In the genomic region with DNA sequence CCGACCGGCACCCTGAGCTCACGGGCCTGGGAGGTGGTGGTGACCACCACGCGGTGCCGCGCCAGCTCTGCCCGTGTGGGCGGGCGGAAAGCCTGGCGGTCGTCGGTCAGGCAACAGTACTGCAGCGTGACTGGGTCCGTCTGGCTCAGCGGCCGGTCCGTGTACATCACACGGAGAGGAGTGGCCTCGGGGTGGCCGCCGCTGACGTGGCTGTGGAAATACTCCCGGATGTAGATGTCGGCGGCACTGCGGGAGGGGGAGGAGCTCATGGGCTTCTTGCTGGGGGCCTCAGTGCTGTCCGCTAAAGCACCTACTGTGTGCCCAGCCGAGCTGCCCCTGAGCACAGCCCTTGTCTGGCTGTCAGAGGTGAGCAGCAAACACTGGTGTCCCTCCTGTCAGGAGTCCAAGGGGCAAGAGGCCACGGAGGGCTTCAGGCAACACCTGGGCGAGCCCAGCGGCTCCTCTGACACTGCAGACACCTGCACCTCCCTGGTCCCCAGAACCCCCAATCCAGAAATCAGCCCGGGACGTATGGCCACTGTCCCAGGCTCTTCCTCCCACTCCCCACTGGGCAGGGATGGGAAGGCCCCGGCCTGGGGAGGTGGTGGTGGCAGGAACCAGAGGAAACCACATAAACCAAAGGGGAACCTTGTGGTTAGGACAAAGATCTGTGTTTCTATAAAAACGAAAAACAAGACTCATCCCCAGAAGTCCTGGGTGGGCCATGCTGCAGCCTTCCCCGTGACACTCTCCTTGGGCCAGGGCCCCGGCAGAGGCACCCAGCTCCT, we compare ENCODE assay signal across 1 cellular context.
TF ChIP-seq lines count a peak whose summit lies in the region.

No MANE protein-coding gene starts in this region.

TF ChIP-seq in GM12878, 131 proteins besides CTCF, POLR2A, EP300 and RAD21 (continued from another document):
- TF ChIP-seq, protein P1, sequence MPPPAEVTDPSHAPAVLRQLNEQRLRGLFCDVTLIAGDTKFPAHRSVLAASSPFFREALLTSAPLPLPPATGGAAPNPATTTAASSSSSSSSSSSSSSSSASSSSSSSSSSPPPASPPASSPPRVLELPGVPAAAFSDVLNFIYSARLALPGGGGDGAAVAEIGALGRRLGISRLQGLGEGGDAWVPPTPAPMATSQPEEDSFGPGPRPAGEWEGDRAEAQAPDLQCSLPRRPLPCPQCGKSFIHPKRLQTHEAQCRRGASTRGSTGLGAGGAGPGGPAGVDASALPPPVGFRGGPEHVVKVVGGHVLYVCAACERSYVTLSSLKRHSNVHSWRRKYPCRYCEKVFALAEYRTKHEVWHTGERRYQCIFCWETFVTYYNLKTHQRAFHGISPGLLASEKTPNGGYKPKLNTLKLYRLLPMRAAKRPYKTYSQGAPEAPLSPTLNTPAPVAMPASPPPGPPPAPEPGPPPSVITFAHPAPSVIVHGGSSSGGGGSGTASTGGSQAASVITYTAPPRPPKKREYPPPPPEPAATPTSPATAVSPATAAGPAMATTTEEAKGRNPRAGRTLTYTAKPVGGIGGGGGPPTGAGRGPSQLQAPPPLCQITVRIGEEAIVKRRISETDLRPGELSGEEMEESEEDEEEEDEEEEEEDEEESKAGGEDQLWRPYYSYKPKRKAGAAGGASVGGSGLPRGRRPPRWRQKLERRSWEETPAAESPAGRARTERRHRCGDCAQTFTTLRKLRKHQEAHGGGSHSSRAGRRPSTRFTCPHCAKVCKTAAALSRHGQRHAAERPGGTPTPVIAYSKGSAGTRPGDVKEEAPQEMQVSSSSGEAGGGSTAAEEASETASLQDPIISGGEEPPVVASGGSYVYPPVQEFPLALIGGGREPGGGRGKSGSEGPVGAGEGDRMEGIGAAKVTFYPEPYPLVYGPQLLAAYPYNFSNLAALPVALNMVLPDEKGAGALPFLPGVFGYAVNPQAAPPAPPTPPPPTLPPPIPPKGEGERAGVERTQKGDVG (CRISPR knock-in tag; IDR thresholded peaks at IDR 0.05) = 0 out of 2 replicates have a peak, but pooled peaks have one; percentile 4
- TF ChIP-seq HCFC1 (IDR thresholded peaks at IDR 0.05; ENCODE audit: low read length) (no peak), TCF3 (IDR thresholded peaks at IDR 0.05; ENCODE audit: borderline replicate concordance, insufficient read depth, low read depth, low read length) (peak; percentile 55; the same call in 1 of the 2 replicates), ZNF24 (IDR thresholded peaks at IDR 0.05) (no peak), TBL1XR1 (IDR thresholded peaks at IDR 0.05; ENCODE audit: low read depth, low read length) (peak; percentile 88), BACH1 (IDR thresholded peaks at IDR 0.05; ENCODE audit: borderline replicate concordance) (no peak; the same call in 1 of the 2 replicates), ETV6 (conservative IDR thresholded peaks at IDR 0.05 in 1 of 2, IDR thresholded peaks at IDR 0.05 in 1 of 2; ENCODE audit: borderline replicate concordance in 1 of 2, low read depth in 1 of 2) (peak in 1 of 2 experiments; percentile 66; a peak in 2 of 4 replicates), SIN3A (IDR thresholded peaks at IDR 0.05; ENCODE audit: low read depth, low read length) (no peak), SREBF2 (IDR thresholded peaks at IDR 0.05; ENCODE audit: low read length) (no peak), CREB1 (IDR thresholded peaks at IDR 0.05; ENCODE audit: low read depth) (peak; percentile 60; the same call in 1 of the 2 replicates), NFYA (IDR thresholded peaks at IDR 0.05; ENCODE audit: borderline replicate concordance, low read depth, low read length) (no peak), WRNIP1 (IDR thresholded peaks at IDR 0.05; ENCODE audit: borderline replicate concordance, low read depth, low read length) (no peak), PML (IDR thresholded peaks at IDR 0.05; ENCODE audit: low read length) (no peak), STAT3 (IDR thresholded peaks at IDR 0.05; ENCODE audit: low read depth, low read length) (no peak), NFXL1 (IDR thresholded peaks at IDR 0.05; ENCODE audit: borderline replicate concordance) (no peak), ATF7 (IDR thresholded peaks at IDR 0.05; ENCODE audit: low read depth) (0 out of 2 replicates have a peak, but pooled peaks have one; percentile 31), MXI1 (IDR thresholded peaks at IDR 0.05; ENCODE audit: low read depth, low read length) (peak; percentile 48; the same call in 1 of the 2 replicates), ASH2L (IDR thresholded peaks at IDR 0.05; ENCODE audit: borderline replicate concordance, low read depth) (no peak), MEF2A (IDR thresholded peaks at IDR 0.05; ENCODE audit: insufficient read depth, low read depth, low read length) (peak; percentile 71; the same call in 1 of the 2 replicates), ZSCAN29 (IDR thresholded peaks at IDR 0.05) (no peak), TARDBP (IDR thresholded peaks at IDR 0.05; ENCODE audit: borderline replicate concordance) (no peak), EGR1 (IDR thresholded peaks at IDR 0.05; ENCODE audit: borderline replicate concordance in 1 of 2, low read depth in 2 of 2, low read length in 2 of 2) (peak in 1 of 2 experiments; percentile 69; a peak in 2 of 3 replicates), SMARCA5 (IDR thresholded peaks at IDR 0.05) (no peak), JUNB (IDR thresholded peaks at IDR 0.05) (peak; percentile 54; the same call in 1 of the 2 replicates), HDGF (IDR thresholded peaks at IDR 0.05) (no peak), SREBF1 (IDR thresholded peaks at IDR 0.05; ENCODE audit: low read length) (no peak), NR2C1 (IDR thresholded peaks at IDR 0.05) (no peak), IRF4 (IDR thresholded peaks at IDR 0.05; ENCODE audit: low read depth, low read length) (0 out of 2 replicates have a peak, but pooled peaks have one; percentile 16), ZNF217 (IDR thresholded peaks at IDR 0.05) (no peak; the same call in 1 of the 2 replicates), CBFB (IDR thresholded peaks at IDR 0.05; ENCODE audit: low read depth) (peak; percentile 99), ZNF384 (IDR thresholded peaks at IDR 0.05; ENCODE audit: borderline replicate concordance, low read depth, low read length) (no peak), RELA (IDR thresholded peaks at IDR 0.05; ENCODE audit: borderline replicate concordance, partially characterized antibody) (no peak)
- TF ChIP-seq, protein P2, sequence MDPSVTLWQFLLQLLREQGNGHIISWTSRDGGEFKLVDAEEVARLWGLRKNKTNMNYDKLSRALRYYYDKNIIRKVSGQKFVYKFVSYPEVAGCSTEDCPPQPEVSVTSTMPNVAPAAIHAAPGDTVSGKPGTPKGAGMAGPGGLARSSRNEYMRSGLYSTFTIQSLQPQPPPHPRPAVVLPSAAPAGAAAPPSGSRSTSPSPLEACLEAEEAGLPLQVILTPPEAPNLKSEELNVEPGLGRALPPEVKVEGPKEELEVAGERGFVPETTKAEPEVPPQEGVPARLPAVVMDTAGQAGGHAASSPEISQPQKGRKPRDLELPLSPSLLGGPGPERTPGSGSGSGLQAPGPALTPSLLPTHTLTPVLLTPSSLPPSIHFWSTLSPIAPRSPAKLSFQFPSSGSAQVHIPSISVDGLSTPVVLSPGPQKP (IDR thresholded peaks at IDR 0.05; ENCODE audit: low read depth, low read length) = no peak
- TF ChIP-seq, protein P3, sequence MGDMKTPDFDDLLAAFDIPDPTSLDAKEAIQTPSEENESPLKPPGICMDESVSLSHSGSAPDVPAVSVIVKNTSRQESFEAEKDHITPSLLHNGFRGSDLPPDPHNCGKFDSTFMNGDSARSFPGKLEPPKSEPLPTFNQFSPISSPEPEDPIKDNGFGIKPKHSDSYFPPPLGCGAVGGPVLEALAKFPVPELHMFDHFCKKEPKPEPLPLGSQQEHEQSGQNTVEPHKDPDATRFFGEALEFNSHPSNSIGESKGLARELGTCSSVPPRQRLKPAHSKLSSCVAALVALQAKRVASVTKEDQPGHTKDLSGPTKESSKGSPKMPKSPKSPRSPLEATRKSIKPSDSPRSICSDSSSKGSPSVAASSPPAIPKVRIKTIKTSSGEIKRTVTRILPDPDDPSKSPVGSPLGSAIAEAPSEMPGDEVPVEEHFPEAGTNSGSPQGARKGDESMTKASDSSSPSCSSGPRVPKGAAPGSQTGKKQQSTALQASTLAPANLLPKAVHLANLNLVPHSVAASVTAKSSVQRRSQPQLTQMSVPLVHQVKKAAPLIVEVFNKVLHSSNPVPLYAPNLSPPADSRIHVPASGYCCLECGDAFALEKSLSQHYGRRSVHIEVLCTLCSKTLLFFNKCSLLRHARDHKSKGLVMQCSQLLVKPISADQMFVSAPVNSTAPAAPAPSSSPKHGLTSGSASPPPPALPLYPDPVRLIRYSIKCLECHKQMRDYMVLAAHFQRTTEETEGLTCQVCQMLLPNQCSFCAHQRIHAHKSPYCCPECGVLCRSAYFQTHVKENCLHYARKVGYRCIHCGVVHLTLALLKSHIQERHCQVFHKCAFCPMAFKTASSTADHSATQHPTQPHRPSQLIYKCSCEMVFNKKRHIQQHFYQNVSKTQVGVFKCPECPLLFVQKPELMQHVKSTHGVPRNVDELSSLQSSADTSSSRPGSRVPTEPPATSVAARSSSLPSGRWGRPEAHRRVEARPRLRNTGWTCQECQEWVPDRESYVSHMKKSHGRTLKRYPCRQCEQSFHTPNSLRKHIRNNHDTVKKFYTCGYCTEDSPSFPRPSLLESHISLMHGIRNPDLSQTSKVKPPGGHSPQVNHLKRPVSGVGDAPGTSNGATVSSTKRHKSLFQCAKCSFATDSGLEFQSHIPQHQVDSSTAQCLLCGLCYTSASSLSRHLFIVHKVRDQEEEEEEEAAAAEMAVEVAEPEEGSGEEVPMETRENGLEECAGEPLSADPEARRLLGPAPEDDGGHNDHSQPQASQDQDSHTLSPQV (IDR thresholded peaks at IDR 0.05) = no peak
- TF ChIP-seq, protein P4, sequence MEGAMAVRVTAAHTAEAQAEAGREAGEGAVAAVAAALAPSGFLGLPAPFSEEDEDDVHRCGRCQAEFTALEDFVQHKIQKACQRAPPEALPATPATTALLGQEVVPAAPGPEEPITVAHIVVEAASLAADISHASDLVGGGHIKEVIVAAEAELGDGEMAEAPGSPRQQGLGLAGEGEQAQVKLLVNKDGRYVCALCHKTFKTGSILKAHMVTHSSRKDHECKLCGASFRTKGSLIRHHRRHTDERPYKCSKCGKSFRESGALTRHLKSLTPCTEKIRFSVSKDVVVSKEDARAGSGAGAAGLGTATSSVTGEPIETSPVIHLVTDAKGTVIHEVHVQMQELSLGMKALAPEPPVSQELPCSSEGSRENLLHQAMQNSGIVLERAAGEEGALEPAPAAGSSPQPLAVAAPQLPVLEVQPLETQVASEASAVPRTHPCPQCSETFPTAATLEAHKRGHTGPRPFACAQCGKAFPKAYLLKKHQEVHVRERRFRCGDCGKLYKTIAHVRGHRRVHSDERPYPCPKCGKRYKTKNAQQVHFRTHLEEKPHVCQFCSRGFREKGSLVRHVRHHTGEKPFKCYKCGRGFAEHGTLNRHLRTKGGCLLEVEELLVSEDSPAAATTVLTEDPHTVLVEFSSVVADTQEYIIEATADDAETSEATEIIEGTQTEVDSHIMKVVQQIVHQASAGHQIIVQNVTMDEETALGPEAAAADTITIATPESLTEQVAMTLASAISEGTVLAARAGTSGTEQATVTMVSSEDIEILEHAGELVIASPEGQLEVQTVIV (IDR thresholded peaks at IDR 0.05; ENCODE audit: borderline replicate concordance, partially characterized antibody) = no peak
- TF ChIP-seq, protein P5, sequence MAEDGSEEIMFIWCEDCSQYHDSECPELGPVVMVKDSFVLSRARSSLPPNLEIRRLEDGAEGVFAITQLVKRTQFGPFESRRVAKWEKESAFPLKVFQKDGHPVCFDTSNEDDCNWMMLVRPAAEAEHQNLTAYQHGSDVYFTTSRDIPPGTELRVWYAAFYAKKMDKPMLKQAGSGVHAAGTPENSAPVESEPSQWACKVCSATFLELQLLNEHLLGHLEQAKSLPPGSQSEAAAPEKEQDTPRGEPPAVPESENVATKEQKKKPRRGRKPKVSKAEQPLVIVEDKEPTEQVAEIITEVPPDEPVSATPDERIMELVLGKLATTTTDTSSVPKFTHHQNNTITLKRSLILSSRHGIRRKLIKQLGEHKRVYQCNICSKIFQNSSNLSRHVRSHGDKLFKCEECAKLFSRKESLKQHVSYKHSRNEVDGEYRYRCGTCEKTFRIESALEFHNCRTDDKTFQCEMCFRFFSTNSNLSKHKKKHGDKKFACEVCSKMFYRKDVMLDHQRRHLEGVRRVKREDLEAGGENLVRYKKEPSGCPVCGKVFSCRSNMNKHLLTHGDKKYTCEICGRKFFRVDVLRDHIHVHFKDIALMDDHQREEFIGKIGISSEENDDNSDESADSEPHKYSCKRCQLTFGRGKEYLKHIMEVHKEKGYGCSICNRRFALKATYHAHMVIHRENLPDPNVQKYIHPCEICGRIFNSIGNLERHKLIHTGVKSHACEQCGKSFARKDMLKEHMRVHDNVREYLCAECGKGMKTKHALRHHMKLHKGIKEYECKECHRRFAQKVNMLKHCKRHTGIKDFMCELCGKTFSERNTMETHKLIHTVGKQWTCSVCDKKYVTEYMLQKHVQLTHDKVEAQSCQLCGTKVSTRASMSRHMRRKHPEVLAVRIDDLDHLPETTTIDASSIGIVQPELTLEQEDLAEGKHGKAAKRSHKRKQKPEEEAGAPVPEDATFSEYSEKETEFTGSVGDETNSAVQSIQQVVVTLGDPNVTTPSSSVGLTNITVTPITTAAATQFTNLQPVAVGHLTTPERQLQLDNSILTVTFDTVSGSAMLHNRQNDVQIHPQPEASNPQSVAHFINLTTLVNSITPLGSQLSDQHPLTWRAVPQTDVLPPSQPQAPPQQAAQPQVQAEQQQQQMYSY (CRISPR knock-in tag; IDR thresholded peaks at IDR 0.05) = no peak
- TF ChIP-seq, protein P6, sequence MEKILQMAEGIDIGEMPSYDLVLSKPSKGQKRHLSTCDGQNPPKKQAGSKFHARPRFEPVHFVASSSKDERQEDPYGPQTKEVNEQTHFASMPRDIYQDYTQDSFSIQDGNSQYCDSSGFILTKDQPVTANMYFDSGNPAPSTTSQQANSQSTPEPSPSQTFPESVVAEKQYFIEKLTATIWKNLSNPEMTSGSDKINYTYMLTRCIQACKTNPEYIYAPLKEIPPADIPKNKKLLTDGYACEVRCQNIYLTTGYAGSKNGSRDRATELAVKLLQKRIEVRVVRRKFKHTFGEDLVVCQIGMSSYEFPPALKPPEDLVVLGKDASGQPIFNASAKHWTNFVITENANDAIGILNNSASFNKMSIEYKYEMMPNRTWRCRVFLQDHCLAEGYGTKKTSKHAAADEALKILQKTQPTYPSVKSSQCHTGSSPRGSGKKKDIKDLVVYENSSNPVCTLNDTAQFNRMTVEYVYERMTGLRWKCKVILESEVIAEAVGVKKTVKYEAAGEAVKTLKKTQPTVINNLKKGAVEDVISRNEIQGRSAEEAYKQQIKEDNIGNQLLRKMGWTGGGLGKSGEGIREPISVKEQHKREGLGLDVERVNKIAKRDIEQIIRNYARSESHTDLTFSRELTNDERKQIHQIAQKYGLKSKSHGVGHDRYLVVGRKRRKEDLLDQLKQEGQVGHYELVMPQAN (conservative IDR thresholded peaks at IDR 0.05) = no peak
